Comparison of ENCODE assay signal across 8 cellular contexts in the genomic region with DNA sequence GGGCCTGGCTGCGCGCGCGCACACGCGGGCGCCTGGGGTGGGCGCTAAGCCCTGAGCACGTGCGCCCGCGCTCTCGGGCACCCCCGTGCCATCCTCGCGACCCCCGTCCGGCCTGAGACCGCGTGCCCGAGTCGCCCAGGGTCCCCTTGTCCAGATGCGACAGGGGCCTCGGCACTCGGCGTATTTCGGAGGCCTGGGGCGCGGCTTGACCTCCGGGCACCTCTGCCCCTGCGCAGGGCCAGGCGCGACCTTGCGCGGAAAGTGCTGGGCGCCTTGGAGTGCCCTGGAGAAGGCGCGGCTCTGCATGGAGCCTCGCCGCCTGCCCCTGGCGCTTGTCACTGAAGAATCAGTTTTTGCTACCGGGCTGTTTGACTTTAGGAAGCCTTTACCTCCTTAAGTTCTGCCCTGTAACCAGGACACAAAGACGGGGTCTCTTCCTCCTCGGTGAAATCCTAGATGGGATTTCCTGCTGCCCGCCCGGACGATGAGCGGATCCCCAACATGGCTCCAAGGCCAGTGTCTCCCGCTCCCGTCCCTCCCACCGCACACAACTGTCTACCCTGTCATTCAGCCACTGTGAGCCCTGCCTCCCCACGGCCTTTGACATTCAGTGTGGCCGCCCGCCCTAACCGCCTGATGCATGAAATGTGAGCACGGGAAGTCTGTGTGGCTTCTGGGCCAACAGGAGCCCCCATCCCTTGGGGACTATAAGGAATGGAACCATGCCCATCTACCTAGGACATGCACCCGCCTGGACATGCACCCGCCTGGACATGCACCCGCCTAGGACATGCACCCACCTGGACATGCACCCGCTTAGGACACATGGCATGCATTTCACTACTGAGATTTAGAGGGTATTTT. TPM values are rescaled to one million over a fixed set of nuclear protein-coding genes. Genes with fewer than 3 reads are reported as not detected.
DNase-seq lines count a peak whose midpoint lies in the region; ATAC-seq and TF ChIP-seq lines count a peak whose summit lies in the region.

No MANE protein-coding gene starts in this region.

- H3K4me1 ChIP-seq in GM23338 (ENCODE audit: insufficient read depth) (no peaks in the 10 kb centered on the region; the same call in 1 of the 2 replicates), right cardiac atrium (ENCODE audit: control insufficient read depth, insufficient read depth, low read length) (no peaks in the 10 kb centered on the region), skeletal muscle tissue (ENCODE audit: control insufficient read depth in 3 of 3, insufficient read depth in 3 of 3, low read length in 3 of 3) (peaks cover 0 to 19% (median 16%) of the 10 kb centered on the region in 3 donors)

- peaks cover 23% of the 10 kb centered on the region for H3K9me3 Mint-ChIP-seq in GM23338

- peak overlapping the region; percentile 68 for H3K4me3 ChIP-seq in GM23338
- peak overlapping the region; percentile 88 for H3K4me3 ChIP-seq in right cardiac atrium (ENCODE audit: low read length)
- H3K4me3 ChIP-seq in skeletal muscle tissue (ENCODE audit: low read length in 3 of 3): peak overlapping the region; percentile 67 to 87 (median 80)

- peak overlapping the region; percentile 97; the same call in 1 of the 2 replicates for H2AFZ ChIP-seq in GM23338

- TF ChIP-seq CTCF in GM23338 (conservative IDR thresholded peaks at IDR 0.05; ENCODE audit: low read depth in 2 of 2): no peak

- H3K36me3 Mint-ChIP-seq in GM23338 (ENCODE audit: low read depth): peaks cover 17% of the 10 kb centered on the region

- H3K36me3 ChIP-seq in GM23338 (ENCODE audit: insufficient read depth) (peaks cover 4% of the 10 kb centered on the region; the same call in 1 of the 2 replicates), skeletal muscle tissue (ENCODE audit: control insufficient read depth in 3 of 3, insufficient read depth in 3 of 3, low read length in 3 of 3) (no peaks in the 10 kb centered on the region)

- ATAC-seq in GM23338 (peak; percentile 56), right cardiac atrium (peak; percentile 3 to 21)

- no peak overlapping the region for H3K27ac Mint-ChIP-seq in GM23338

- peak overlapping the region; percentile 92 for H3K4me2 ChIP-seq in GM23338

- peaks cover 14% of the 10 kb centered on the region for H3K4me1 Mint-ChIP-seq in GM23338

- H3K27ac ChIP-seq in GM23338 (ENCODE audit: low read depth) (no peak overlapping the region), right cardiac atrium (ENCODE audit: low read length) (no peak overlapping the region), skeletal muscle tissue (ENCODE audit: low read depth, low read length) (peak overlapping the region; percentile 42)

- H3K79me2 ChIP-seq in GM23338 (replicated peaks; ENCODE audit: insufficient read depth): no peaks in the 10 kb centered on the region

- H3K9me2 ChIP-seq in GM23338 (ENCODE audit: insufficient read depth): no peaks in the 10 kb centered on the region

- no peaks in the 10 kb centered on the region for H3F3A ChIP-seq in GM23338 (replicated peaks; ENCODE audit: low read depth)

- DNase-seq in GM23338 (ENCODE audit: low spot score): peak; percentile 49
- peak; percentile 38 to 44 for DNase-seq in activated T-cell treated with anti-CD3 and anti-CD28 coated beads, Interleukin-2, amount 50 U/mL, for 48 hours
- peak in 2 of 3 donors; percentile 69 to 80 for DNase-seq in right cardiac atrium
- DNase-seq in stimulated activated CD4-positive, alpha-beta T cell treated with anti-CD3 and anti-CD28 coated beads, Interleukin-2, amount 100 ng/mL, for 48 hours: no peak
- no peak for DNase-seq in NCI-H1105 treated with DMSO at 0.1 percent for 48 hours (lab: John Stamatoyannopoulos, UW)
- no peak for DNase-seq in anterior cingulate cortex (lab: John Stamatoyannopoulos, UW)
- DNase-seq in DMS 273 (lab: John Stamatoyannopoulos, UW; ENCODE audit: unreplicated experiment): no peak

- peak overlapping the region; percentile 71 for H3K4me3 Mint-ChIP-seq in GM23338

- H3K27me3 Mint-ChIP-seq in GM23338 (ENCODE audit: insufficient read depth, low read depth, poor library complexity): peaks cover 32% of the 10 kb centered on the region

- no peaks in the 10 kb centered on the region for H3K9me3 ChIP-seq in right cardiac atrium (ENCODE audit: control insufficient read depth, low read length)
- H3K9me3 ChIP-seq in skeletal muscle tissue (ENCODE audit: control insufficient read depth in 3 of 3, low read length in 3 of 3): peaks cover 0 to 2% (median 0%) of the 10 kb centered on the region in 3 donors

- WGBS in right cardiac atrium: 16% methylated on average over 60 of the region's 60 CpGs

- H3K27me3 ChIP-seq in GM23338 (ENCODE audit: insufficient read depth) (peaks cover 42% of the 10 kb centered on the region), right cardiac atrium (ENCODE audit: control insufficient read depth, insufficient read depth) (no peaks in the 10 kb centered on the region), skeletal muscle tissue (ENCODE audit: control insufficient read depth in 3 of 3, insufficient read depth in 3 of 3, low read length in 3 of 3) (peaks cover 0 to 20% (median 4%) of the 10 kb centered on the region in 3 donors)

- no peaks in the 10 kb centered on the region for H4K20me1 ChIP-seq in GM23338 (replicated peaks; ENCODE audit: insufficient read depth)

- H3K9ac ChIP-seq in skeletal muscle tissue (ENCODE audit: low read depth in 1 of 3, low read length in 3 of 3): peak overlapping the region; percentile 43 to 78 (median 75)

- intact Hi-C loops in right cardiac atrium (cut with DNase I): loop anchor here in 1 of 4 donors (5.0 kb wide), 1 partner anchor 38 kb away; no protein-coding TSS in a partner anchor

TF ChIP-seq in GM23338, 12 proteins besides CTCF, POLR2A, EP300 and RAD21 (continues in another document):
- TF ChIP-seq, protein P1, sequence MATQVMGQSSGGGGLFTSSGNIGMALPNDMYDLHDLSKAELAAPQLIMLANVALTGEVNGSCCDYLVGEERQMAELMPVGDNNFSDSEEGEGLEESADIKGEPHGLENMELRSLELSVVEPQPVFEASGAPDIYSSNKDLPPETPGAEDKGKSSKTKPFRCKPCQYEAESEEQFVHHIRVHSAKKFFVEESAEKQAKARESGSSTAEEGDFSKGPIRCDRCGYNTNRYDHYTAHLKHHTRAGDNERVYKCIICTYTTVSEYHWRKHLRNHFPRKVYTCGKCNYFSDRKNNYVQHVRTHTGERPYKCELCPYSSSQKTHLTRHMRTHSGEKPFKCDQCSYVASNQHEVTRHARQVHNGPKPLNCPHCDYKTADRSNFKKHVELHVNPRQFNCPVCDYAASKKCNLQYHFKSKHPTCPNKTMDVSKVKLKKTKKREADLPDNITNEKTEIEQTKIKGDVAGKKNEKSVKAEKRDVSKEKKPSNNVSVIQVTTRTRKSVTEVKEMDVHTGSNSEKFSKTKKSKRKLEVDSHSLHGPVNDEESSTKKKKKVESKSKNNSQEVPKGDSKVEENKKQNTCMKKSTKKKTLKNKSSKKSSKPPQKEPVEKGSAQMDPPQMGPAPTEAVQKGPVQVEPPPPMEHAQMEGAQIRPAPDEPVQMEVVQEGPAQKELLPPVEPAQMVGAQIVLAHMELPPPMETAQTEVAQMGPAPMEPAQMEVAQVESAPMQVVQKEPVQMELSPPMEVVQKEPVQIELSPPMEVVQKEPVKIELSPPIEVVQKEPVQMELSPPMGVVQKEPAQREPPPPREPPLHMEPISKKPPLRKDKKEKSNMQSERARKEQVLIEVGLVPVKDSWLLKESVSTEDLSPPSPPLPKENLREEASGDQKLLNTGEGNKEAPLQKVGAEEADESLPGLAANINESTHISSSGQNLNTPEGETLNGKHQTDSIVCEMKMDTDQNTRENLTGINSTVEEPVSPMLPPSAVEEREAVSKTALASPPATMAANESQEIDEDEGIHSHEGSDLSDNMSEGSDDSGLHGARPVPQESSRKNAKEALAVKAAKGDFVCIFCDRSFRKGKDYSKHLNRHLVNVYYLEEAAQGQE (IDR thresholded peaks at IDR 0.05; ENCODE audit: unreplicated experiment): no peak
- TF ChIP-seq NANOG (IDR thresholded peaks at IDR 0.05; ENCODE audit: borderline replicate concordance) (no peak), EZH2 (IDR thresholded peaks at IDR 0.05; ENCODE audit: low read depth, unreplicated experiment) (peak; percentile 49), ZNF331 (CRISPR knock-in tag; IDR thresholded peaks at IDR 0.05; ENCODE audit: low read depth) (peak; percentile 53), CREB1 (CRISPR knock-in tag; IDR thresholded peaks at IDR 0.05; ENCODE audit: low read depth) (no peak), STAT1 (IDR thresholded peaks at IDR 0.05; ENCODE audit: unreplicated experiment) (no peak)
- TF ChIP-seq, protein P2, sequence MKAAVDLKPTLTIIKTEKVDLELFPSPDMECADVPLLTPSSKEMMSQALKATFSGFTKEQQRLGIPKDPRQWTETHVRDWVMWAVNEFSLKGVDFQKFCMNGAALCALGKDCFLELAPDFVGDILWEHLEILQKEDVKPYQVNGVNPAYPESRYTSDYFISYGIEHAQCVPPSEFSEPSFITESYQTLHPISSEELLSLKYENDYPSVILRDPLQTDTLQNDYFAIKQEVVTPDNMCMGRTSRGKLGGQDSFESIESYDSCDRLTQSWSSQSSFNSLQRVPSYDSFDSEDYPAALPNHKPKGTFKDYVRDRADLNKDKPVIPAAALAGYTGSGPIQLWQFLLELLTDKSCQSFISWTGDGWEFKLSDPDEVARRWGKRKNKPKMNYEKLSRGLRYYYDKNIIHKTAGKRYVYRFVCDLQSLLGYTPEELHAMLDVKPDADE (IDR thresholded peaks at IDR 0.05): no peak

RNA-seq across cellular contexts. Expression of a gene that starts 1.1 kb away (rescaled TPM):
- total RNA-seq in GM23338 (2014; rRNA removed; shearing (Covaris generic)): 8.0 and 10.2 TPM in 2 replicates
- polyA plus RNA-seq in GM23338 (2016; fragmentation: Nextera tagmentation; extraction: Ambion mirVana) (20.5 and 24.1 TPM in 2 replicates), right cardiac atrium (6.9 TPM)
- total RNA-seq in right cardiac atrium (1 to 10 TPM; 5.7 to 7.3 (median 6.7) TPM), skeletal muscle tissue (8.4 TPM)

RNA-seq across cellular contexts. Expression of a gene that starts 23.2 kb away (rescaled TPM):
- 3.1 and 3.5 TPM in 2 replicates for total RNA-seq in GM23338 (2014; rRNA removed; shearing (Covaris generic))
- polyA plus RNA-seq in GM23338 (2016; fragmentation: Nextera tagmentation; extraction: Ambion mirVana) (2.2 and 2.9 TPM in 2 replicates), right cardiac atrium (5.4 TPM)
- total RNA-seq in right cardiac atrium (1 to 10 TPM; 3.7 to 9.3 (median 6.8) TPM), skeletal muscle tissue (2.6 TPM)

Comparison
In these comparisons a context has a peak if more than half of its experiments do, and no peak if none do; other contexts are left out.
1. DNase-seq: peak in GM23338 (single experiment), activated T-cell treated with anti-CD3 and anti-CD28 coated beads, Interleukin-2, amount 50 U/mL, for 48 hours (2 of 2) and right cardiac atrium (2 of 3); none in stimulated activated CD4-positive, alpha-beta T cell treated with anti-CD3 and anti-CD28 coated beads, Interleukin-2, amount 100 ng/mL, for 48 hours (0 of 2), NCI-H1105 treated with DMSO at 0.1 percent for 48 hours (single experiment), anterior cingulate cortex (0 of 58) and DMS 273 (single experiment).
2. Peak in every context shown above with its lines, with median percentiles within 50 percentile points of each other: H3K4me3 ChIP-seq.